ENCODE assay signal across 35 cellular contexts in genomic region chr5:81205058-81205457, GRCh38. TPM values are rescaled to one million over a fixed set of nuclear protein-coding genes. Genes with fewer than 3 reads are reported as not detected.
"Had no signal": no experiment of that assay in that cellular context is flagged by ENCODE, and none has a peak within 500 bp of the region (broad histone marks: within the 10 kb centered on the region; RNA-seq: fewer than 3 reads in every experiment).

No MANE protein-coding gene starts in this region.

- H3K4me1 ChIP-seq: adrenal gland, body of pancreas, gastroesophageal sphincter, neural progenitor cell, parathyroid adenoma, psoas muscle, sigmoid colon, stomach, thyroid gland, upper lobe of left lung, vagina had no signal

- H3K4me3 Mint-ChIP-seq: activated naive CD4-positive, alpha-beta T cell treated with anti-CD3 and anti-CD28 coated beads for 36 hours; activated naive CD8-positive, alpha-beta T cell treated with anti-CD3 and anti-CD28 coated beads for 36 hours; activated T-cell treated with anti-CD3 and anti-CD28 coated beads, Interleukin-2, amount 50 U/mL, for 72 hours; naive thymus-derived CD8-positive, alpha-beta T cell; neural progenitor cell; stimulated activated naive B cell treated with anti-CD40 and anti-IgM and Interleukin-4, amounts not matched to agents 10 μg/mL and 1 μg/mL and 100 μg/mL, for 72 hours; T-helper 2 cell treated with Interferon-gamma antibody and Interleukin-4, amounts not matched to agents 5 μg/mL and 100 μg/mL, for 36 hours had no signal

- H3K4me1 Mint-ChIP-seq: activated naive CD8-positive, alpha-beta T cell treated with anti-CD3 and anti-CD28 coated beads for 36 hours had no signal

- H3K27me3 ChIP-seq: adrenal gland, body of pancreas, hepatocyte, neural progenitor cell, sigmoid colon, stomach, thyroid gland, upper lobe of left lung, vagina had no signal

- H3K27ac ChIP-seq: adrenal gland, body of pancreas, gastroesophageal sphincter, hepatocyte, neural progenitor cell, parathyroid adenoma, psoas muscle, sigmoid colon, stomach, thyroid gland, upper lobe of left lung, vagina had no signal

- H3K4me3 ChIP-seq: adrenal gland, body of pancreas, gastroesophageal sphincter, hepatocyte, neural progenitor cell, psoas muscle, sigmoid colon, stomach, thyroid gland, upper lobe of left lung, vagina had no signal

- H3K9ac ChIP-seq: neural progenitor cell, parathyroid adenoma had no signal

- H3K9me3 ChIP-seq: adrenal gland, body of pancreas, gastroesophageal sphincter, psoas muscle, sigmoid colon, stomach, thyroid gland, upper lobe of left lung, vagina had no signal

- H3K4me2 ChIP-seq: hepatocyte, neural progenitor cell had no signal

- DNase-seq: activated CD4-positive, alpha-beta T cell treated with anti-CD3 and anti-CD28 coated beads for 4 hours; activated CD4-positive, alpha-beta T cell treated with anti-CD3 and anti-CD28 coated beads, Interleukin-2, amount 50 U/mL, for 4 hours; activated CD4-positive, CD25-positive, alpha-beta regulatory T cell; activated effector memory CD4-positive, alpha-beta T cell treated with Interleukin-2 at 50 U/mL for 16 hours; activated naive CD4-positive, alpha-beta T cell treated with anti-CD3 and anti-CD28 coated beads for 36 hours; activated naive CD8-positive, alpha-beta T cell treated with anti-CD3 and anti-CD28 coated beads for 36 hours; activated T-cell treated with anti-CD3 and anti-CD28 coated beads for 4 hours; activated T-cell treated with anti-CD3 and anti-CD28 coated beads, Interleukin-2, amount 50 U/mL, for 72 hours; adrenal gland; aorta; body of pancreas; central memory CD4-positive, alpha-beta T cell; effector memory CD4-positive, alpha-beta T cell; left cardiac atrium; left ventricle myocardium superior; midbrain; naive thymus-derived CD8-positive, alpha-beta T cell; occipital lobe; psoas muscle; sigmoid colon; small intestine; stimulated activated CD4-positive, alpha-beta T cell treated with anti-CD3 and anti-CD28 coated beads, Interleukin-4, amount 100 ng/mL, for 4 hours; stimulated activated CD8-positive, alpha-beta memory T cell treated with anti-CD3 and anti-CD28 coated beads, Interleukin-4, amount 100 ng/mL, for 48 hours; stimulated activated naive B cell treated with anti-CD40 and anti-IgM and Interleukin-4, amounts not matched to agents 10 μg/mL and 1 μg/mL and 100 μg/mL, for 72 hours; stomach; thyroid gland; upper lobe of left lung had no signal

- H2AFZ ChIP-seq: hepatocyte, neural progenitor cell, parathyroid adenoma had no signal

- H3K36me3 ChIP-seq: adrenal gland, gastroesophageal sphincter, neural progenitor cell, sigmoid colon, stomach, thyroid gland, upper lobe of left lung, vagina had no signal

- ATAC-seq: activated T-cell treated with anti-CD3 and anti-CD28 coated beads, Interleukin-2, amount 50 U/mL, for 72 hours; body of pancreas; gastroesophageal sphincter; left cardiac atrium; left ventricle myocardium superior; naive thymus-derived CD8-positive, alpha-beta T cell; psoas muscle; stimulated activated naive B cell treated with anti-CD40 and anti-IgM and Interleukin-4, amounts not matched to agents 10 μg/mL and 1 μg/mL and 100 μg/mL, for 72 hours had no signal

- H3K36me3 Mint-ChIP-seq: stimulated activated naive B cell treated with anti-CD40 and anti-IgM and Interleukin-4, amounts not matched to agents 10 μg/mL and 1 μg/mL and 100 μg/mL, for 72 hours had no signal

- H3K27me3 Mint-ChIP-seq: activated naive CD8-positive, alpha-beta T cell treated with anti-CD3 and anti-CD28 coated beads for 36 hours; naive thymus-derived CD8-positive, alpha-beta T cell; stimulated activated naive B cell treated with anti-CD40 and anti-IgM and Interleukin-4, amounts not matched to agents 10 μg/mL and 1 μg/mL and 100 μg/mL, for 72 hours had no signal

- H3K79me2 ChIP-seq: hepatocyte, parathyroid adenoma had no signal

- H3K27ac Mint-ChIP-seq: activated naive CD4-positive, alpha-beta T cell treated with anti-CD3 and anti-CD28 coated beads for 36 hours; activated naive CD8-positive, alpha-beta T cell treated with anti-CD3 and anti-CD28 coated beads for 36 hours; activated T-cell treated with anti-CD3 and anti-CD28 coated beads, Interleukin-2, amount 50 U/mL, for 72 hours; neural progenitor cell; stimulated activated naive B cell treated with anti-CD40 and anti-IgM and Interleukin-4, amounts not matched to agents 10 μg/mL and 1 μg/mL and 100 μg/mL, for 72 hours; T-helper 2 cell treated with Interferon-gamma antibody and Interleukin-4, amounts not matched to agents 5 μg/mL and 100 μg/mL, for 36 hours had no signal

- H3K9me3 Mint-ChIP-seq: activated naive CD4-positive, alpha-beta T cell treated with anti-CD3 and anti-CD28 coated beads for 36 hours; activated naive CD8-positive, alpha-beta T cell treated with anti-CD3 and anti-CD28 coated beads for 36 hours; activated T-cell treated with anti-CD3 and anti-CD28 coated beads, Interleukin-2, amount 50 U/mL, for 72 hours; naive thymus-derived CD8-positive, alpha-beta T cell; neural progenitor cell; stimulated activated naive B cell treated with anti-CD40 and anti-IgM and Interleukin-4, amounts not matched to agents 10 μg/mL and 1 μg/mL and 100 μg/mL, for 72 hours; T-helper 2 cell treated with Interferon-gamma antibody and Interleukin-4, amounts not matched to agents 5 μg/mL and 100 μg/mL, for 36 hours had no signal

RNA-seq across cellular contexts. Expression of gene CKMT2, which starts 28.1 kb away (rescaled TPM):
- total RNA-seq: activated naive CD4-positive, alpha-beta T cell treated with anti-CD3 and anti-CD28 coated beads for 36 hours; activated naive CD8-positive, alpha-beta T cell treated with anti-CD3 and anti-CD28 coated beads for 36 hours; activated T-cell treated with anti-CD3 and anti-CD28 coated beads, Interleukin-2, amount 50 U/mL, for 72 hours; endothelial cell of umbilical vein had no signal
- polyA plus RNA-seq: endothelial cell of umbilical vein; keratinocyte; naive thymus-derived CD8-positive, alpha-beta T cell had no signal
